31 cellular contexts compared by ENCODE assay signal in the genomic region with DNA sequence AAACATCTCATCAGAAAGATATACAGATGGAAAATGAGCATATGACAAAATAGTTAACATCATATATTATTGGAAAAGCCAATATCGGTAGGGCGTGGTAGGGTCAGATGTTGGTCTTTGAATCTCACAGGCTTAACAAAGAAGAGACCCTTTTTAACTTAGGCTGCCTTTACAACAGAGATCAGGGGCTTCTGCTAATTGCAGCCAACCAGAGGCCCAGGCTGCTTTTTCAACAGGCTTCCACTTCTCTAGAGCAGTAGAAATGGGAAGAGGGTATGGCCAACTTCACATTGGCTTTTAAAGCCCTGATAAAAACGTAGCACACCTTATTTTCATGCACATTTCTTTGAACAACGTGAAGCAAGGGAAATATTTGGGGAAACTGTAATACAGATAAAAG.
"Had no signal": no experiment of that assay in that cellular context is flagged by ENCODE, and none has a peak within 500 bp of the region (broad histone marks: within the 10 kb centered on the region; RNA-seq: fewer than 3 reads in every experiment).

No MANE protein-coding gene starts in this region.

- H3K9me3 ChIP-seq: esophagus squamous epithelium, prostate gland, right atrium auricular region, suprapubic skin, transverse colon, upper lobe of right lung, uterus had no signal

- H3K4me3 ChIP-seq: coronary artery, esophagus squamous epithelium, heart right ventricle, lung, prostate gland, right atrium auricular region, smooth muscle cell, suprapubic skin, transverse colon, upper lobe of right lung, uterus had no signal

- H3K4me1 Mint-ChIP-seq: naive thymus-derived CD4-positive, alpha-beta T cell; nephron; stimulated activated naive CD8-positive, alpha-beta T cell treated with anti-CD3 and anti-CD28 coated beads, Interleukin-15, amount 100 ng/mL, for 72 hours had no signal

- H3K36me3 Mint-ChIP-seq: naive thymus-derived CD4-positive, alpha-beta T cell had no signal

- H3K4me1 ChIP-seq: esophagus squamous epithelium, heart right ventricle, prostate gland, right atrium auricular region, suprapubic skin, transverse colon, upper lobe of right lung, uterus had no signal

- H3K27ac Mint-ChIP-seq: naive thymus-derived CD4-positive, alpha-beta T cell; nephron; stimulated activated naive CD8-positive, alpha-beta T cell treated with anti-CD3 and anti-CD28 coated beads, Interleukin-15, amount 100 ng/mL, for 72 hours had no signal

- ATAC-seq: heart right ventricle; left lobe of liver; naive thymus-derived CD4-positive, alpha-beta T cell; sciatic nerve; stimulated activated naive CD8-positive, alpha-beta T cell treated with anti-CD3 and anti-CD28 coated beads, Interleukin-15, amount 100 ng/mL, for 72 hours; upper lobe of right lung had no signal

- DNase-seq: dermis blood vessel endothelial cell; effector memory CD4-positive, alpha-beta T cell; erythroblast; esophagus squamous epithelium; foreskin melanocyte; glutamatergic neuron; heart right ventricle; hippocampal formation; kidney; mesenchymal stem cell; midbrain; naive thymus-derived CD4-positive, alpha-beta T cell; nucleus accumbens; stimulated activated CD4-positive, alpha-beta T cell treated with anti-CD3 and anti-CD28 coated beads, Interleukin-12 subunit alpha, Interleukin-12 subunit beta, amount 100 ng/mL, for 4 hours; stimulated activated CD4-positive, alpha-beta T cell treated with anti-CD3 and anti-CD28 coated beads, Interleukin-1b, Interleukin-23, amount 100 ng/mL, for 48 hours; stimulated activated CD4-positive, alpha-beta T cell treated with anti-CD3 and anti-CD28 coated beads, Interleukin-4, amount 100 ng/mL, for 1 hour; stimulated activated CD8-positive, alpha-beta memory T cell treated with anti-CD3 and anti-CD28 coated beads, Interleukin-4, amount 100 ng/mL, for 48 hours; stimulated activated naive CD4-positive, alpha-beta T cell; stimulated activated naive CD8-positive, alpha-beta T cell treated with anti-CD3 and anti-CD28 coated beads, Interleukin-15, amount 100 ng/mL, for 72 hours; transverse colon; upper lobe of right lung; uterus had no signal

- H3K27ac ChIP-seq: coronary artery, esophagus squamous epithelium, heart right ventricle, prostate gland, right atrium auricular region, suprapubic skin, transverse colon, upper lobe of right lung, uterus had no signal

- H3K36me3 ChIP-seq: esophagus squamous epithelium, heart right ventricle, prostate gland, right atrium auricular region, suprapubic skin, transverse colon, upper lobe of right lung, uterus had no signal

- H3K4me3 Mint-ChIP-seq: naive thymus-derived CD4-positive, alpha-beta T cell; nephron; stimulated activated naive CD8-positive, alpha-beta T cell treated with anti-CD3 and anti-CD28 coated beads, Interleukin-15, amount 100 ng/mL, for 72 hours had no signal

- H3K9me3 Mint-ChIP-seq: nephron had no signal

- H3K27me3 Mint-ChIP-seq: naive thymus-derived CD4-positive, alpha-beta T cell; stimulated activated naive CD8-positive, alpha-beta T cell treated with anti-CD3 and anti-CD28 coated beads, Interleukin-15, amount 100 ng/mL, for 72 hours had no signal

- H3K27me3 ChIP-seq: esophagus squamous epithelium, heart right ventricle, right atrium auricular region, suprapubic skin, transverse colon, upper lobe of right lung, uterus had no signal

- H3K4me2 ChIP-seq: smooth muscle cell had no signal
